8 cellular contexts compared by ENCODE assay signal in genomic region chr20:23441850-23442313, GRCh38. TPM values are rescaled to one million over a fixed set of nuclear protein-coding genes. Genes with fewer than 3 reads are reported as not detected.
A peak's percentile ranks its signal among the peaks of the same experiment; 100 is the strongest.
DNase-seq lines count a peak whose midpoint lies in the region; ATAC-seq lines count a peak whose summit lies in the region.

No MANE protein-coding gene starts in this region.

- peak; percentile 68 for ATAC-seq in HG03097 (IDR thresholded peaks at IDR 0.05; ENCODE audit: low FRiP score, unreplicated experiment)

- peak; percentile 79 for DNase-seq in activated effector memory CD4-positive, alpha-beta T cell treated with anti-CD3 and anti-CD28 coated beads, Interleukin-2, amount 50 U/mL, for 16 hours
- no peak for DNase-seq in activated effector memory CD4-positive, alpha-beta T cell treated with Interleukin-2 at 50 U/mL for 16 hours
- DNase-seq in NCI-H446 treated with DMSO at 0.1 percent for 48 hours (lab: John Stamatoyannopoulos, UW) (peak; percentile 40), ecto neural progenitor cell (ENCODE audit: low spot score) (peak; percentile 88), lung microvascular endothelial cell (ENCODE audit: low read depth in 2 of 2) (peak; percentile 71 to 73)
- peak; percentile 51 for DNase-seq in activated CD4-positive, alpha-beta T cell treated with anti-CD3 and anti-CD28 coated beads, Interleukin-2, amount 50 U/mL, for 1 hour
- DNase-seq in stimulated activated CD8-positive, alpha-beta memory T cell treated with anti-CD3 and anti-CD28 coated beads, Interleukin-2, amount 100 ng/mL, for 48 hours (ENCODE audit: low read depth in 2 of 2) = peak; percentile 20 to 40

RNA-seq across cellular contexts. Expression of gene CSTL1, which starts 2.4 kb away (rescaled TPM):
- not detected in 2 replicates for total RNA-seq in lung microvascular endothelial cell

RNA-seq across cellular contexts. Expression of gene CST11, which starts 10.8 kb away (rescaled TPM):
- not detected in 2 replicates for total RNA-seq in lung microvascular endothelial cell

RNA-seq across cellular contexts. Expression of gene NAPB, which starts 20.6 kb away (rescaled TPM):
- 3.1 and 6.5 TPM in 2 replicates for total RNA-seq in lung microvascular endothelial cell

RNA-seq across cellular contexts. Expression of gene CST8, which starts 49.0 kb away (rescaled TPM):
- total RNA-seq in lung microvascular endothelial cell = not detected in 2 replicates
